In the genomic region with DNA sequence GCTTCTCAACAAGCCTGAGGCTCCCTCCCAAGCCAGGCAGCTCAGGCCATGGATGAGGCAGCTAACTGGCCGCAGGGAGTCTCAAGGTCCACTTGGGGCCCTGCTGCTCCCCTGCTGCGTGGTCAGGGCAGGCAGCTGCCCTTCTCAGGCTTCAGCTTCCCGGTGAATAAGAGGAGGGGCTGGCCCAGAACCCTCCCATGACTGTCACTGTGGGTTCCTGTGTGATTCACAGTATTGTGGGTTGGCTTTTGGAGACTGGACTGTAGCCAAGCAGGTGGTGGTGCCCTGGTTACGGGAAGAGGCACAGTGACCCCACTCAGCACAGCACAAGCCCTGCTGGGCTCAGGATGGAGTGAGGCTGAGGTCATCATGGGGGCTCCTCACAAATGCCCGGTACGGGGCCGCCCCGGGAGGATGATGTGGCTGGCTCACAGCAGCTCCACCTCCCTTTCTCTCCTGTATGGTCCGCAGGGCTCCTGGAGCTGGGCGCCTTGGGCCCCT, we compare ENCODE assay signal across 2 cellular contexts.
TF ChIP-seq lines count a peak whose summit lies in the region.

No MANE protein-coding gene starts in this region.

TF ChIP-seq in GM12878, 131 proteins besides CTCF, POLR2A, EP300 and RAD21:
- peak; percentile 58 for TF ChIP-seq IKZF1 (conservative IDR thresholded peaks at IDR 0.05)
- TF ChIP-seq TCF7 (IDR thresholded peaks at IDR 0.05; ENCODE audit: borderline replicate concordance), result no peak
- no peak for TF ChIP-seq RFX5 (IDR thresholded peaks at IDR 0.05; ENCODE audit: low read depth, low read length)
- TF ChIP-seq TARDBP (IDR thresholded peaks at IDR 0.05; ENCODE audit: borderline replicate concordance), result no peak
- no peak for TF ChIP-seq SRF (IDR thresholded peaks at IDR 0.05; ENCODE audit: low read depth in 2 of 2, low read length in 2 of 2)
- no peak for TF ChIP-seq TAF1 (IDR thresholded peaks at IDR 0.05; ENCODE audit: borderline replicate concordance, low read depth, low read length)
- TF ChIP-seq CHD4 (IDR thresholded peaks at IDR 0.05), result no peak
- no peak for TF ChIP-seq FOS (IDR thresholded peaks at IDR 0.05; ENCODE audit: borderline replicate concordance, extremely low read depth, insufficient read length)
- TF ChIP-seq MYC (IDR thresholded peaks at IDR 0.05; ENCODE audit: insufficient read depth, insufficient read length, insufficient replicate concordance, low read length, severe bottlenecking), result no peak
- TF ChIP-seq CREM (IDR thresholded peaks at IDR 0.05; ENCODE audit: low read depth), result no peak
- TF ChIP-seq MTA2 (IDR thresholded peaks at IDR 0.05; ENCODE audit: low read depth), result 0 out of 2 replicates have a peak, but pooled peaks have one; percentile 18
- peak in 1 of 2 experiments; percentile 23; a peak in 1 of 4 replicates for TF ChIP-seq BHLHE40 (IDR thresholded peaks at IDR 0.05; ENCODE audit: borderline replicate concordance in 1 of 2, low read depth in 2 of 2, low read length in 1 of 2)
- 0 out of 2 replicates have a peak, but pooled peaks have one; percentile 11 for TF ChIP-seq EED (IDR thresholded peaks at IDR 0.05; ENCODE audit: low read depth)
- no peak for TF ChIP-seq ZSCAN29 (IDR thresholded peaks at IDR 0.05)
- TF ChIP-seq, protein P1, sequence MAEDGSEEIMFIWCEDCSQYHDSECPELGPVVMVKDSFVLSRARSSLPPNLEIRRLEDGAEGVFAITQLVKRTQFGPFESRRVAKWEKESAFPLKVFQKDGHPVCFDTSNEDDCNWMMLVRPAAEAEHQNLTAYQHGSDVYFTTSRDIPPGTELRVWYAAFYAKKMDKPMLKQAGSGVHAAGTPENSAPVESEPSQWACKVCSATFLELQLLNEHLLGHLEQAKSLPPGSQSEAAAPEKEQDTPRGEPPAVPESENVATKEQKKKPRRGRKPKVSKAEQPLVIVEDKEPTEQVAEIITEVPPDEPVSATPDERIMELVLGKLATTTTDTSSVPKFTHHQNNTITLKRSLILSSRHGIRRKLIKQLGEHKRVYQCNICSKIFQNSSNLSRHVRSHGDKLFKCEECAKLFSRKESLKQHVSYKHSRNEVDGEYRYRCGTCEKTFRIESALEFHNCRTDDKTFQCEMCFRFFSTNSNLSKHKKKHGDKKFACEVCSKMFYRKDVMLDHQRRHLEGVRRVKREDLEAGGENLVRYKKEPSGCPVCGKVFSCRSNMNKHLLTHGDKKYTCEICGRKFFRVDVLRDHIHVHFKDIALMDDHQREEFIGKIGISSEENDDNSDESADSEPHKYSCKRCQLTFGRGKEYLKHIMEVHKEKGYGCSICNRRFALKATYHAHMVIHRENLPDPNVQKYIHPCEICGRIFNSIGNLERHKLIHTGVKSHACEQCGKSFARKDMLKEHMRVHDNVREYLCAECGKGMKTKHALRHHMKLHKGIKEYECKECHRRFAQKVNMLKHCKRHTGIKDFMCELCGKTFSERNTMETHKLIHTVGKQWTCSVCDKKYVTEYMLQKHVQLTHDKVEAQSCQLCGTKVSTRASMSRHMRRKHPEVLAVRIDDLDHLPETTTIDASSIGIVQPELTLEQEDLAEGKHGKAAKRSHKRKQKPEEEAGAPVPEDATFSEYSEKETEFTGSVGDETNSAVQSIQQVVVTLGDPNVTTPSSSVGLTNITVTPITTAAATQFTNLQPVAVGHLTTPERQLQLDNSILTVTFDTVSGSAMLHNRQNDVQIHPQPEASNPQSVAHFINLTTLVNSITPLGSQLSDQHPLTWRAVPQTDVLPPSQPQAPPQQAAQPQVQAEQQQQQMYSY (CRISPR knock-in tag; IDR thresholded peaks at IDR 0.05), result no peak
- no peak for TF ChIP-seq NBN (IDR thresholded peaks at IDR 0.05)
- no peak for TF ChIP-seq ZBED1 (IDR thresholded peaks at IDR 0.05; ENCODE audit: borderline replicate concordance)
- no peak for TF ChIP-seq ZNF207 (IDR thresholded peaks at IDR 0.05; ENCODE audit: borderline replicate concordance)

TF ChIP-seq in GM12891, 5 proteins besides CTCF, POLR2A, EP300 and RAD21:
- TF ChIP-seq POLR2AphosphoS5 (IDR thresholded peaks at IDR 0.05; ENCODE audit: low read depth, low read length) (no peak), PAX5 (IDR thresholded peaks at IDR 0.05; ENCODE audit: insufficient read depth, low read length, severe bottlenecking) (no peak), TAF1 (IDR thresholded peaks at IDR 0.05; ENCODE audit: low read depth, low read length) (no peak), POU2F2 (IDR thresholded peaks at IDR 0.05; ENCODE audit: low read depth, low read length) (no peak), SPI1 (IDR thresholded peaks at IDR 0.05; ENCODE audit: low read depth, low read length) (no peak)
